In the genomic region with DNA sequence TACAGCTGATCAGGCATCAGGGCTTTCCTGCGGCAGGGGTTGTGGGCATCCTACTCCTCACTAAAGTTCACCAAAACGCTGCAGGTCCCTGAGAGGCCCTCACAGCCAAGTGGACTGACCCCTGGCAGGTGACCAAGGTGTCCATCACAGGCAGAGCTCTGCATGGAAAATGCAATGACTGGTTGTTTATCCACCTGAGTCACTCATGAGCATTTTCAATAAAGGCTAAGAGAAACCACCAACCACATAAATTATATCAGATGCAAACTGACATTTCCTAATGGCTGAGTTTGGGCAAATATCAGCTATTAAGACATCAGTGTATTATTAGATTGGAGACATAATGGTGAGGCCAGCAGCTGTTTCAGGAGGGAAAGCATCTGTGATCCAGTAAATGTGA, we compare ENCODE assay signal across 25 cellular contexts.
"Had no signal": no experiment of that assay in that cellular context is flagged by ENCODE, and none has a peak within 500 bp of the region (broad histone marks: within the 10 kb centered on the region; RNA-seq: fewer than 3 reads in every experiment).

No MANE protein-coding gene starts in this region.

- H3K9me3 ChIP-seq: esophagus squamous epithelium, left ventricle myocardium inferior, mucosa of descending colon, tibial nerve had no signal

- H3K9me3 Mint-ChIP-seq: activated CD8-positive, alpha-beta T cell treated with anti-CD3 and anti-CD28 coated beads for 36 hours; activated T-cell treated with anti-CD3 and anti-CD28 coated beads, Interleukin-2, amount 50 U/mL, for 4 hours; activated T-helper 17 cell treated with anti-CD3 and anti-CD28 coated beads, Interleukin-2, amount 50 U/mL, for 72 hours; endodermal cell; nephron had no signal

- H3K4me1 Mint-ChIP-seq: activated T-helper 17 cell treated with anti-CD3 and anti-CD28 coated beads, Interleukin-2, amount 50 U/mL, for 72 hours; endodermal cell; nephron had no signal

- H3K4me3 ChIP-seq: esophagus squamous epithelium, left ventricle myocardium inferior, lung, mucosa of descending colon, tibial nerve had no signal

- FAIRE-seq: astrocyte, islet of Langerhans had no signal

- H3K36me3 ChIP-seq: esophagus squamous epithelium, left ventricle myocardium inferior, tibial nerve had no signal

- DNase-seq: activated CD4-positive, alpha-beta T cell treated with anti-CD3 and anti-CD28 coated beads, Interleukin-2, amount 10 ng/mL, durations not matched to agents 24 days and 14 days; activated CD4-positive, CD25-positive, alpha-beta regulatory T cell treated with anti-CD3 and anti-CD28 coated beads, Interleukin-2, amount 50 U/mL, for 72 hours; activated CD8-positive, alpha-beta T cell treated with anti-CD3 and anti-CD28 coated beads for 36 hours; activated gamma-delta T cell treated with Interleukin-2 at 50 U/mL for 16 hours; activated naive CD4-positive, alpha-beta T cell treated with anti-CD3 and anti-CD28 coated beads, Interleukin-2, amount 50 U/mL, for 16 hours; activated T-cell treated with anti-CD3 and anti-CD28 coated beads, Interleukin-2, amount 50 U/mL, for 4 hours; amniotic stem cell; central memory CD4-positive, alpha-beta T cell; endodermal cell; esophagus squamous epithelium; foreskin melanocyte; left ventricle myocardium inferior; posterior cingulate gyrus; right cardiac atrium; stimulated activated CD4-positive, alpha-beta T cell treated with anti-CD3 and anti-CD28 coated beads, Interleukin-15, amount 100 ng/mL, for 24 hours; stimulated activated CD4-positive, alpha-beta T cell treated with anti-CD3 and anti-CD28 coated beads, Interleukin-2, amount 100 ng/mL, for 24 hours; stimulated activated naive CD4-positive, alpha-beta T cell; T-helper 2 cell had no signal

- H3K27ac Mint-ChIP-seq: activated CD4-positive, alpha-beta T cell treated with anti-CD3 and anti-CD28 coated beads, Interleukin-2, amount 10 ng/mL, durations not matched to agents 24 days and 14 days; activated CD8-positive, alpha-beta T cell treated with anti-CD3 and anti-CD28 coated beads for 36 hours; activated T-helper 17 cell treated with anti-CD3 and anti-CD28 coated beads, Interleukin-2, amount 50 U/mL, for 72 hours; endodermal cell; nephron had no signal

- H3K27ac ChIP-seq: esophagus squamous epithelium, left ventricle myocardium inferior, tibial nerve had no signal

- H3K4me3 Mint-ChIP-seq: activated CD4-positive, alpha-beta T cell treated with anti-CD3 and anti-CD28 coated beads, Interleukin-2, amount 10 ng/mL, durations not matched to agents 24 days and 14 days; activated CD8-positive, alpha-beta T cell treated with anti-CD3 and anti-CD28 coated beads for 36 hours; activated T-cell treated with anti-CD3 and anti-CD28 coated beads, Interleukin-2, amount 50 U/mL, for 4 hours; activated T-helper 17 cell treated with anti-CD3 and anti-CD28 coated beads, Interleukin-2, amount 50 U/mL, for 72 hours; endodermal cell; nephron had no signal

- H3K27me3 ChIP-seq: tibial nerve had no signal

- H3K4me1 ChIP-seq: left ventricle myocardium inferior, tibial nerve had no signal

- H3K27me3 Mint-ChIP-seq: activated CD8-positive, alpha-beta T cell treated with anti-CD3 and anti-CD28 coated beads for 36 hours had no signal

- ATAC-seq: activated CD8-positive, alpha-beta T cell treated with anti-CD3 and anti-CD28 coated beads for 36 hours; activated T-cell treated with anti-CD3 and anti-CD28 coated beads, Interleukin-2, amount 50 U/mL, for 4 hours; activated T-helper 17 cell treated with anti-CD3 and anti-CD28 coated beads, Interleukin-2, amount 50 U/mL, for 72 hours; right cardiac atrium had no signal
